Comparison of ENCODE assay signal across 1 cellular context in the genomic region with DNA sequence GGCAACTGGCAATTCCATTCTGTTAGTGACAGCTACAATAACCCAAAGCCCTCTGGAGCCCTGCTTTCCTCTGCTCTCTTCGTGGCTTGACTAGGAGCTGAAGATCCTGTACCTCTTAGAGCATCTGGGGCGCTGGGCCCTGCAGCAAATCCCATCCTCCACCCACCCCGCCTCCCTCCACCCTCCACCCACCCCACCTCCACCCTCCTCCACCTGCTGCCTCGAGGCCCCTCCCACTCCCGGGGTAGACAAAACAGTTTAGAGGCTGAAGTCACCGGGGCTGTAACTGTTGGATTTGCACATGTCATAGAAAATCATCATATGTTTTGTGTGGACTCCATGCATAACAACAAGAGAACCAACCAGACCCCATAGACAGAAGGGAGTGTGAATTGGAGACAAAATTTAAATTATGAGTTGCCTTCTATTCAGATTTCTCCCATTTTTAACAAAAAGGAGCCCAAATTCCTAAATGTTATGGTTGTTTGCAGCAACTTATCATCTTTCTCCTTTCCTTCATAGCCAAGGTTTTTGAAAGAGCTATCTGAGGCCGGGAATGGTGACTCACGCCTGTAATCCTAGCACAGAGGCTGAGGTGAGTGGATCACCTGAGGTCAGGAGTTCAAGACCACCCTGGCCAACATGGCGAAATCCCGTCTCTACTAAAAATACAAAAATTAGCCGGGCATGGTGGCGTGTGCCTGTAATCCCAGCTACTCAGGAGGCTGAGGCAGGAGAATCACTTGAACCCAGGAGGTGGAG.
TF ChIP-seq lines count a peak whose summit lies in the region.

No MANE protein-coding gene starts in this region.

TF ChIP-seq in SK-N-SH, 30 proteins besides CTCF, POLR2A, EP300 and RAD21 (continued from another document):
- TF ChIP-seq, protein P1, sequence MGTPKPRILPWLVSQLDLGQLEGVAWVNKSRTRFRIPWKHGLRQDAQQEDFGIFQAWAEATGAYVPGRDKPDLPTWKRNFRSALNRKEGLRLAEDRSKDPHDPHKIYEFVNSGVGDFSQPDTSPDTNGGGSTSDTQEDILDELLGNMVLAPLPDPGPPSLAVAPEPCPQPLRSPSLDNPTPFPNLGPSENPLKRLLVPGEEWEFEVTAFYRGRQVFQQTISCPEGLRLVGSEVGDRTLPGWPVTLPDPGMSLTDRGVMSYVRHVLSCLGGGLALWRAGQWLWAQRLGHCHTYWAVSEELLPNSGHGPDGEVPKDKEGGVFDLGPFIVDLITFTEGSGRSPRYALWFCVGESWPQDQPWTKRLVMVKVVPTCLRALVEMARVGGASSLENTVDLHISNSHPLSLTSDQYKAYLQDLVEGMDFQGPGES (IDR thresholded peaks at IDR 0.05; ENCODE audit: low read depth, low read length), result no peak
TF ChIP-seq in SK-N-SH: peak in this region for 0.
